Comparison of ENCODE assay signal across 15 cellular contexts in the genomic region with DNA sequence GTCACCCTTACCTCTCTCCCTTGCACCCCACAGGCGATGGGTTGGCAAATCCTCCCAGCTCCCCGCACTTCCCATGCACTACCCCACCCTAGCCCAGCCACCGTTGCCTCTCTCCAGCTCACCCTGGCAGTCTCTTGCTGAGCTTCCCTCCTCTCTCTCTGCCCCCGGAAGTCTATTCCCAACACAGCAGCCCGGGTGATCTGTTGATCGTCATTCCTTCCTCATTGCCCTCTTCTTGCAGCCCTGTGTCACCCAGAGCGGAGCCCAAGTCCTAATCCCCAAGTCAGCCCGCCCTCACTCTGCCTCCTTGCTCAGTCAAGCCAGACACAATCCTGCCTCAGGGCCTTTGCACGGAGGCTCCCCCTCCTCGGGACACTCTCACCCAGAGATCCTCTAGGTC. TPM values are rescaled to one million over a fixed set of nuclear protein-coding genes. Genes with fewer than 3 reads are reported as not detected.
DNase-seq lines count a peak whose midpoint lies in the region; ATAC-seq and TF ChIP-seq lines count a peak whose summit lies in the region.
"Had no signal": no experiment of that assay in that cellular context is flagged by ENCODE, and none has a peak within 500 bp of the region (broad histone marks: within the 10 kb centered on the region; RNA-seq: fewer than 3 reads in every experiment).

No MANE protein-coding gene starts in this region.

- H3K18ac ChIP-seq in neuronal stem cell (ENCODE audit: low read length) = peak overlapping the region; percentile 72

- H3K14ac ChIP-seq in neuronal stem cell (ENCODE audit: low read length) = peak overlapping the region; percentile 6

- ATAC-seq in Right ventricle myocardium superior (ENCODE audit: poor library complexity) = no peak
- ATAC-seq in left ventricle myocardium superior = no peak
- ATAC-seq: K562 had no signal

- no peak overlapping the region for H3K4me3 Mint-ChIP-seq in osteocyte (ENCODE audit: unreplicated experiment)

- H3K23ac ChIP-seq in neuronal stem cell (ENCODE audit: low read depth, low read length, poor library complexity) = no peak overlapping the region

- H2AFZ ChIP-seq in neuronal stem cell (ENCODE audit: low read length) = no peak overlapping the region

- H3K4me3 ChIP-seq in WERI-Rb-1 (ENCODE audit: low read depth, low read length) = no peak overlapping the region
- H3K4me3 ChIP-seq in neuronal stem cell (ENCODE audit: low read length in 2 of 2) = no peak overlapping the region
- H3K4me3 ChIP-seq: K562 had no signal

- no peak overlapping the region for H4K91ac ChIP-seq in neuronal stem cell (ENCODE audit: low read depth, low read length, poor library complexity)

- H2AK5ac ChIP-seq in neuronal stem cell (ENCODE audit: low read depth, low read length) = no peak overlapping the region

- no peaks in the 10 kb centered on the region for H3K27me3 ChIP-seq in WERI-Rb-1 (ENCODE audit: insufficient read depth, low read depth, severe bottlenecking)
- H3K27me3 ChIP-seq in neuronal stem cell (ENCODE audit: control insufficient read depth in 3 of 3, insufficient read depth in 3 of 3, low read depth in 1 of 3, low read length in 3 of 3) = peaks cover 0 to 52% (median 2%) of the 10 kb centered on the region in 3 experiments

- H3K4ac ChIP-seq in neuronal stem cell (ENCODE audit: low read length) = no peak overlapping the region

- no peak overlapping the region for H3K9ac ChIP-seq in neuronal stem cell (ENCODE audit: low read depth, low read length, poor library complexity)

- peak; percentile 32 for DNase-seq in Right ventricle myocardium superior
- no peak for DNase-seq in left ventricle myocardium superior
- peak; percentile 68 for DNase-seq in WERI-Rb-1
- no peak for DNase-seq in neuronal stem cell (ENCODE audit: low spot score)
- DNase-seq in NCI-H2196 (lab: John Stamatoyannopoulos, UW; ENCODE audit: unreplicated experiment) = no peak
- DNase-seq in HUDEP-2 (lab: John Stamatoyannopoulos, UW; ENCODE audit: unreplicated experiment in 76 of 76) = no peak
- DNase-seq in osteocyte (ENCODE audit: extremely low spot score, unreplicated experiment) = no peak
- DNase-seq: DND-41, HCEC 1CT, NCI-H187 treated with DMSO at 0.1 percent for 48 hours, NCI-H446 treated with DMSO at 0.1 percent for 48 hours had no signal

- no CpG with 5 or more reads among the region's 10 CpGs for WGBS in neuronal stem cell (ENCODE audit: extremely low coverage in 2 of 2, insufficient read length in 2 of 2, insufficient replicate concordance in 1 of 2), 2 donors

- no peaks in the 10 kb centered on the region for H3K36me3 ChIP-seq in WERI-Rb-1
- no peaks in the 10 kb centered on the region for H3K36me3 ChIP-seq in neuronal stem cell (replicated peaks in 1 of 2; ENCODE audit: control insufficient read depth in 2 of 2, insufficient read depth in 2 of 2, low read length in 2 of 2)

- intact Hi-C loops in Right ventricle myocardium superior (cut with DNase I) = no loop called here
- intact Hi-C loops in left ventricle myocardium superior (cut with micrococcal nuclease) = no loop called here

- no peak overlapping the region for H2BK15ac ChIP-seq in neuronal stem cell (ENCODE audit: low read length)

- H3K9me3 Mint-ChIP-seq in osteocyte (ENCODE audit: unreplicated experiment) = no peaks in the 10 kb centered on the region

- H2BK12ac ChIP-seq in neuronal stem cell (ENCODE audit: low read length) = no peak overlapping the region

- H3K9me3 ChIP-seq in WERI-Rb-1 (ENCODE audit: severe bottlenecking) (peaks cover 2% of the 10 kb centered on the region), neuronal stem cell (replicated peaks in 1 of 2; ENCODE audit: control insufficient read depth in 2 of 2, insufficient read depth in 1 of 2, low read depth in 1 of 2, low read length in 2 of 2) (no peaks in the 10 kb centered on the region)

- H2BK5ac ChIP-seq in neuronal stem cell (ENCODE audit: low read length) = no peak overlapping the region

- no peak overlapping the region for H3K4me2 ChIP-seq in neuronal stem cell (ENCODE audit: insufficient read depth, low read length, poor library complexity, severe bottlenecking)

- H3K36me3 Mint-ChIP-seq in osteocyte (ENCODE audit: unreplicated experiment) = no peaks in the 10 kb centered on the region

- TF ChIP-seq CTCF in WERI-Rb-1 (IDR thresholded peaks at IDR 0.05; ENCODE audit: low read depth, low read length) (no peak), osteocyte (IDR thresholded peaks at IDR 0.05) (no peak)

- no peak overlapping the region for H3K27ac Mint-ChIP-seq in osteocyte (ENCODE audit: unreplicated experiment)

- H3K27ac ChIP-seq in WERI-Rb-1 (no peak overlapping the region), neuronal stem cell (replicated peaks; ENCODE audit: low read length) (no peak overlapping the region)
- H3K27ac ChIP-seq: C4-2B, HL-60, RWPE1 had no signal

- no peak overlapping the region for H2BK120ac ChIP-seq in neuronal stem cell (ENCODE audit: low read depth, low read length)

- peaks cover 48% of the 10 kb centered on the region for H3K27me3 Mint-ChIP-seq in osteocyte (ENCODE audit: unreplicated experiment)

- no peaks in the 10 kb centered on the region for H3K4me1 Mint-ChIP-seq in osteocyte (ENCODE audit: unreplicated experiment)

- H3K79me1 ChIP-seq in neuronal stem cell (ENCODE audit: low read depth, low read length) = no peaks in the 10 kb centered on the region

- no peak overlapping the region for H4K8ac ChIP-seq in neuronal stem cell (ENCODE audit: low read depth, low read length)

- peaks cover 0 to 8% of the 10 kb centered on the region in 2 donors for H3K4me1 ChIP-seq in neuronal stem cell (ENCODE audit: control insufficient read depth in 2 of 2, insufficient read depth in 1 of 2, low read depth in 1 of 2, low read length in 2 of 2)

RNA-seq across cellular contexts. Expression of a gene that starts 55.2 kb away (rescaled TPM):
- total RNA-seq in Right ventricle myocardium superior = not detected
- not detected for total RNA-seq in left ventricle myocardium superior
- not detected for polyA plus RNA-seq in neuronal stem cell (2013, experiment 1 of 2)
- polyA plus RNA-seq in neuronal stem cell (2013, experiment 2 of 2) = not detected
- not detected in 2 replicates for total RNA-seq in osteocyte
- total RNA-seq: K562 had no signal
- polyA plus RNA-seq: K562 had no signal

Comparison
In these comparisons a context has a peak if more than half of its experiments do, and no peak if none do; other contexts are left out.
1. DNase-seq: peak in Right ventricle myocardium superior (single experiment) and WERI-Rb-1 (single experiment); none in left ventricle myocardium superior (single experiment), neuronal stem cell (single experiment), NCI-H2196 (single experiment), HUDEP-2 (0 of 76) and osteocyte (single experiment).